In genomic region chr17:16568541-16569357, GRCh38 we compare ENCODE assay signal across 1 cellular context.
A peak's percentile ranks its signal among the peaks of the same experiment; 100 is the strongest.
TF ChIP-seq lines count a peak whose summit lies in the region.

Gene ZNF287, minus strand, starts transcription at chr17:16569204. Its CDS starts 1,473 bp downstream, at chr17:16567731.

TF ChIP-seq in K562, 482 proteins besides CTCF, POLR2A, EP300 and RAD21 (continued from another document):
- TF ChIP-seq RREB1 (CRISPR knock-in tag; IDR thresholded peaks at IDR 0.05) = peak; percentile 87; the same call in 1 of the 2 replicates
- TF ChIP-seq NRF1 (conservative IDR thresholded peaks at IDR 0.05 in 1 of 2, IDR thresholded peaks at IDR 0.05 in 1 of 2) = peak; percentile 90 to 91
- no peak for TF ChIP-seq ESRRA (IDR thresholded peaks at IDR 0.05; ENCODE audit: borderline replicate concordance, low read depth)
- TF ChIP-seq SUPT5H (IDR thresholded peaks at IDR 0.05) = no peak
- no peak for TF ChIP-seq NFE2L1 (tag; IDR thresholded peaks at IDR 0.05; ENCODE audit: borderline replicate concordance, low read depth)
- peak; percentile 90 for TF ChIP-seq RFX1 (IDR thresholded peaks at IDR 0.05)
